Comparison of ENCODE assay signal across 25 cellular contexts in the genomic region with DNA sequence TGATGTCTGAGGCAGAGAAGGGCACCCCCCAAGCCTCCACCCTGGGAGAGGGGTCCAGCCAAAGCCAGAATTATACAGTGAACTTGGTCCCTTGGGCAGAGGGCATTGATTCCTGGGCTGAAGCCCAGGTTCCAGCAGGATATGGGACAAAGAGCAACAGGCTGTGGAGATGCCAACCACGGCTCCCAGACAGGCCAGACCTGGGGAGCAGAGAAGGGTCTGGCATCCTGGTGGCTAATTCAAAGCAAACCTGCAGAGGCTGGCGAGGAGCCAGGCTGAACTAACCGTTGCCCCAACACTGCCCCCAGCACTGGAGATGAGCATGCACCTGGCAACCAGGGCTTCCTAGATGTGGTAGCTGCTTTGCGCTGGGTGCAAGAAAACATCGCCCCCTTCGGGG. TPM values are rescaled to one million over a fixed set of nuclear protein-coding genes. Genes with fewer than 3 reads are reported as not detected.
"Had no signal": no experiment of that assay in that cellular context is flagged by ENCODE, and none has a peak within 500 bp of the region (broad histone marks: within the 10 kb centered on the region; RNA-seq: fewer than 3 reads in every experiment).

No MANE protein-coding gene starts in this region.

- H3K4me1 ChIP-seq: breast epithelium, esophagus muscularis mucosa, foreskin keratinocyte, sigmoid colon had no signal

- DNase-seq: activated CD4-positive, alpha-beta T cell treated with anti-CD3 and anti-CD28 coated beads for 36 hours; activated CD4-positive, CD25-positive, alpha-beta regulatory T cell; activated CD8-positive, alpha-beta memory T cell treated with anti-CD3 and anti-CD28 coated beads, Interleukin-2, amount 10 ng/mL, durations not matched to agents 7 days and 5 days; activated CD8-positive, alpha-beta T cell treated with anti-CD3 and anti-CD28 coated beads, Interleukin-2, amount 10 ng/mL, durations not matched to agents 7 days and 5 days; activated naive CD8-positive, alpha-beta T cell treated with anti-CD3 and anti-CD28 coated beads, Interleukin-2, amount 50 U/mL, for 24 hours; activated T-cell treated with anti-CD3 and anti-CD28 coated beads, Interleukin-2, amount 50 U/mL, for 48 hours; amygdala; effector CD4-positive, alpha-beta T cell; foreskin keratinocyte; heart left ventricle; hypothalamus; immature natural killer cell; mucosa of descending colon; ovary; sigmoid colon; small intestine; stimulated activated CD4-positive, alpha-beta T cell treated with anti-CD3 and anti-CD28 coated beads, Interleukin-4, amount 100 ng/mL, for 24 hours had no signal

- H3K9me3 ChIP-seq: breast epithelium, esophagus muscularis mucosa, heart left ventricle, mucosa of descending colon, neutrophil, ovary, sigmoid colon, thoracic aorta, vagina had no signal

- H3K27ac ChIP-seq: esophagus muscularis mucosa, foreskin keratinocyte, heart left ventricle, neutrophil, ovary, sigmoid colon, thoracic aorta, vagina had no signal

- H3K36me3 ChIP-seq: breast epithelium, esophagus muscularis mucosa, heart left ventricle, neutrophil, ovary, sigmoid colon, thoracic aorta, vagina had no signal

- H3K27me3 ChIP-seq: breast epithelium, foreskin keratinocyte, heart left ventricle, neutrophil, ovary, sigmoid colon, vagina had no signal

- H3K4me3 ChIP-seq: breast epithelium, esophagus muscularis mucosa, heart left ventricle, lung, mucosa of descending colon, ovary, sigmoid colon, thoracic aorta, vagina had no signal

- ATAC-seq: activated CD4-positive, alpha-beta T cell treated with anti-CD3 and anti-CD28 coated beads for 36 hours; activated CD8-positive, alpha-beta memory T cell treated with anti-CD3 and anti-CD28 coated beads, Interleukin-2, amount 10 ng/mL, durations not matched to agents 7 days and 5 days; activated CD8-positive, alpha-beta T cell treated with anti-CD3 and anti-CD28 coated beads, Interleukin-2, amount 10 ng/mL, durations not matched to agents 7 days and 5 days; activated naive CD8-positive, alpha-beta T cell treated with anti-CD3 and anti-CD28 coated beads, Interleukin-2, amount 50 U/mL, for 24 hours; foreskin keratinocyte; mucosa of descending colon; stimulated activated effector memory CD8-positive, alpha-beta T cell treated with anti-CD3 and anti-CD28 coated beads, Interleukin-12 subunit alpha, Interleukin-12 subunit beta, amount 100 ng/mL, for 72 hours had no signal

RNA-seq across cellular contexts. Expression of a gene that starts 3.0 kb away (rescaled TPM):
- total RNA-seq: kidney epithelial cell had no signal
- polyA plus RNA-seq: immature natural killer cell had no signal

RNA-seq across cellular contexts. Expression of a gene that starts 38.7 kb away (rescaled TPM):
- polyA plus RNA-seq: immature natural killer cell had no signal
